1 cellular context compared by ENCODE assay signal in genomic region chr20:62121776-62122658, GRCh38.
A peak's percentile ranks its signal among the peaks of the same experiment; 100 is the strongest.
TF ChIP-seq lines count a peak whose summit lies in the region.

LSM14B (plus strand) TSS chr20:62122475; CDS start chr20:62122667, 192 bp downstream.

TF ChIP-seq in HepG2, 621 proteins besides CTCF, POLR2A, EP300 and RAD21 (continued from another document and continues in another):
- TF ChIP-seq ZNF607 (CRISPR knock-in tag; IDR thresholded peaks at IDR 0.05; ENCODE audit: borderline replicate concordance): peak; percentile 60; the same call in 1 of the 2 replicates
- no peak for TF ChIP-seq ZNF772 (CRISPR knock-in tag; IDR thresholded peaks at IDR 0.05)
- TF ChIP-seq NFATC3 (CRISPR knock-in tag; IDR thresholded peaks at IDR 0.05): no peak
- TF ChIP-seq ZNF703 (CRISPR knock-in tag; IDR thresholded peaks at IDR 0.05; ENCODE audit: borderline replicate concordance): peak; percentile 96
- TF ChIP-seq SP1 (IDR thresholded peaks at IDR 0.05): no peak
- peak; percentile 83 for TF ChIP-seq SP1 (CRISPR knock-in tag; IDR thresholded peaks at IDR 0.05)
- TF ChIP-seq MYC (CRISPR knock-in tag; IDR thresholded peaks at IDR 0.05; ENCODE audit: borderline replicate concordance): peak; percentile 69
- peak; percentile 53 for TF ChIP-seq ZNF331 (CRISPR knock-in tag; IDR thresholded peaks at IDR 0.05)
- TF ChIP-seq ZNF891 (CRISPR knock-in tag; IDR thresholded peaks at IDR 0.05): peak; percentile 51; the same call in 1 of the 2 replicates
- no peak for TF ChIP-seq HMG20A (CRISPR knock-in tag; IDR thresholded peaks at IDR 0.05; ENCODE audit: borderline replicate concordance)
- no peak for TF ChIP-seq ZNF20 (CRISPR knock-in tag; IDR thresholded peaks at IDR 0.05)
- 0 out of 2 replicates have a peak, but pooled peaks have one; percentile 55 for TF ChIP-seq NR0B2 (CRISPR knock-in tag; IDR thresholded peaks at IDR 0.05)
- no peak for TF ChIP-seq RELA (CRISPR knock-in tag; IDR thresholded peaks at IDR 0.05)
- peak; percentile 59; the same call in 1 of the 2 replicates for TF ChIP-seq ZSCAN20 (CRISPR knock-in tag; IDR thresholded peaks at IDR 0.05; ENCODE audit: borderline replicate concordance)
- peak; percentile 59; the same call in 1 of the 2 replicates for TF ChIP-seq ZNF746 (CRISPR knock-in tag; IDR thresholded peaks at IDR 0.05)
- peak; percentile 18; the same call in 1 of the 2 replicates for TF ChIP-seq HCFC1 (IDR thresholded peaks at IDR 0.05; ENCODE audit: low read depth, low read length)
- 0 out of 2 replicates have a peak, but pooled peaks have one; percentile 9 for TF ChIP-seq U2AF2 (IDR thresholded peaks at IDR 0.05; ENCODE audit: low read depth, low read length)
- no peak; the same call in 1 of the 2 replicates for TF ChIP-seq FOXA3 (CRISPR knock-in tag; IDR thresholded peaks at IDR 0.05)
- peak; percentile 78 for TF ChIP-seq HOXA3 (CRISPR knock-in tag; IDR thresholded peaks at IDR 0.05)
- TF ChIP-seq GRHL1 (CRISPR knock-in tag; conservative IDR thresholded peaks at IDR 0.05): no peak; the same call in 1 of the 2 replicates
- peak; percentile 53; the same call in 1 of the 2 replicates for TF ChIP-seq ZNF816 (CRISPR knock-in tag; IDR thresholded peaks at IDR 0.05; ENCODE audit: borderline replicate concordance)
- peak; percentile 60; the same call in 1 of the 2 replicates for TF ChIP-seq TAF1 (CRISPR knock-in tag; IDR thresholded peaks at IDR 0.05)
- TF ChIP-seq ZNF18 (CRISPR knock-in tag; IDR thresholded peaks at IDR 0.05; ENCODE audit: insufficient replicate concordance): peak; percentile 91
- TF ChIP-seq ZSCAN22 (CRISPR knock-in tag; IDR thresholded peaks at IDR 0.05): no peak
- 0 out of 2 replicates have a peak, but pooled peaks have one; percentile 58 for TF ChIP-seq ZNF224 (CRISPR knock-in tag; IDR thresholded peaks at IDR 0.05)
- TF ChIP-seq RARA (CRISPR knock-in tag; IDR thresholded peaks at IDR 0.05): peak; percentile 34; the same call in 1 of the 2 replicates
- 0 out of 2 replicates have a peak, but pooled peaks have one; percentile 65 for TF ChIP-seq ZNF878 (CRISPR knock-in tag; IDR thresholded peaks at IDR 0.05)
- TF ChIP-seq PBX3 (CRISPR knock-in tag; IDR thresholded peaks at IDR 0.05; ENCODE audit: borderline replicate concordance): 0 out of 2 replicates have a peak, but pooled peaks have one; percentile 63
- TF ChIP-seq STAT5B (CRISPR knock-in tag; IDR thresholded peaks at IDR 0.05): no peak
- peak; percentile 96 for TF ChIP-seq TFDP2 (CRISPR knock-in tag; IDR thresholded peaks at IDR 0.05)
- peak; percentile 74; the same call in 1 of the 2 replicates for TF ChIP-seq NFKB2 (CRISPR knock-in tag; IDR thresholded peaks at IDR 0.05; ENCODE audit: borderline replicate concordance)
- TF ChIP-seq UBTF (CRISPR knock-in tag; IDR thresholded peaks at IDR 0.05): peak; percentile 37; the same call in 1 of the 2 replicates
- TF ChIP-seq PATZ1 (CRISPR knock-in tag; IDR thresholded peaks at IDR 0.05): peak; percentile 66
- peak in 1 of 2 experiments; percentile 55; a peak in 1 of 4 replicates for TF ChIP-seq ATF4 (CRISPR knock-in tag; IDR thresholded peaks at IDR 0.05)
- no peak for TF ChIP-seq THAP9 (CRISPR knock-in tag; IDR thresholded peaks at IDR 0.05; ENCODE audit: borderline replicate concordance)
- peak; percentile 39; the same call in 1 of the 2 replicates for TF ChIP-seq MXD3 (CRISPR knock-in tag; IDR thresholded peaks at IDR 0.05)
- no peak for TF ChIP-seq ZNF24 (IDR thresholded peaks at IDR 0.05)
- no peak for TF ChIP-seq KDM1A (CRISPR knock-in tag; IDR thresholded peaks at IDR 0.05)
- TF ChIP-seq ZNF317 (CRISPR knock-in tag; IDR thresholded peaks at IDR 0.05): no peak
- peak; percentile 55; the same call in 1 of the 2 replicates for TF ChIP-seq ZNF780A (CRISPR knock-in tag; IDR thresholded peaks at IDR 0.05)
- 0 out of 2 replicates have a peak, but pooled peaks have one; percentile 73 for TF ChIP-seq CC2D1A (CRISPR knock-in tag; IDR thresholded peaks at IDR 0.05)
- TF ChIP-seq FOXA1 (IDR thresholded peaks at IDR 0.05): no peak
- no peak for TF ChIP-seq FOXA1 (CRISPR knock-in tag; IDR thresholded peaks at IDR 0.05)
- no peak for TF ChIP-seq ARNT (IDR thresholded peaks at IDR 0.05)
- peak; percentile 93 for TF ChIP-seq TFAP4 (IDR thresholded peaks at IDR 0.05; ENCODE audit: borderline replicate concordance, low read depth)
- peak; percentile 8; the same call in 1 of the 2 replicates for TF ChIP-seq GATAD1 (CRISPR knock-in tag; IDR thresholded peaks at IDR 0.05)
- peak; percentile 63; the same call in 1 of the 2 replicates for TF ChIP-seq ZMYM4 (CRISPR knock-in tag; IDR thresholded peaks at IDR 0.05)
- TF ChIP-seq ZFP62 (CRISPR knock-in tag; IDR thresholded peaks at IDR 0.05): no peak
- peak; percentile 91 for TF ChIP-seq YY1 (IDR thresholded peaks at IDR 0.05; ENCODE audit: insufficient read depth, insufficient replicate concordance, low read depth, low read length)
- 0 out of 2 replicates have a peak, but pooled peaks have one; percentile 3 for TF ChIP-seq ZFAT (CRISPR knock-in tag; conservative IDR thresholded peaks at IDR 0.05)
- TF ChIP-seq STAG1 (CRISPR knock-in tag; IDR thresholded peaks at IDR 0.05): no peak
- TF ChIP-seq ZFP1 (CRISPR knock-in tag; IDR thresholded peaks at IDR 0.05): no peak
- TF ChIP-seq ZNF510 (CRISPR knock-in tag; IDR thresholded peaks at IDR 0.05; ENCODE audit: low read depth): 0 out of 2 replicates have a peak, but pooled peaks have one; percentile 12
